ENCODE assay signal across 1 cellular context in genomic region chr10:69408318-69409175, GRCh38.
TF ChIP-seq lines count a peak whose summit lies in the region.

No MANE protein-coding gene starts in this region.

TF ChIP-seq in K562, 482 proteins besides CTCF, POLR2A, EP300 and RAD21 (continued from another document and continues in another):
- TF ChIP-seq RREB1 (CRISPR knock-in tag; IDR thresholded peaks at IDR 0.05) = no peak
- TF ChIP-seq BCOR (IDR thresholded peaks at IDR 0.05) = peak; percentile 88
- TF ChIP-seq YBX1 (IDR thresholded peaks at IDR 0.05) = no peak
- no peak for TF ChIP-seq CHD2 (IDR thresholded peaks at IDR 0.05; ENCODE audit: low read depth, low read length)
- TF ChIP-seq ZNF449 (CRISPR knock-in tag; IDR thresholded peaks at IDR 0.05) = no peak
- no peak for TF ChIP-seq RFX1 (IDR thresholded peaks at IDR 0.05)
- TF ChIP-seq ZNF197 (CRISPR knock-in tag; IDR thresholded peaks at IDR 0.05; ENCODE audit: low read depth) = no peak
- TF ChIP-seq EWSR1 (IDR thresholded peaks at IDR 0.05; ENCODE audit: borderline replicate concordance, low read depth, partially characterized antibody) = no peak
- no peak for TF ChIP-seq SAFB2 (IDR thresholded peaks at IDR 0.05; ENCODE audit: borderline replicate concordance, low read depth, low read length, severe bottlenecking)
- TF ChIP-seq ATF4 (CRISPR knock-in tag; IDR thresholded peaks at IDR 0.05) = no peak
- no peak for TF ChIP-seq ARID3B (CRISPR knock-in tag; IDR thresholded peaks at IDR 0.05; ENCODE audit: borderline replicate concordance)
- no peak for TF ChIP-seq SRSF1 (IDR thresholded peaks at IDR 0.05; ENCODE audit: low read depth, low read length)
- TF ChIP-seq ZSCAN32 (CRISPR knock-in tag; IDR thresholded peaks at IDR 0.05) = no peak
- no peak for TF ChIP-seq XRCC4 (IDR thresholded peaks at IDR 0.05; ENCODE audit: extremely low read depth, insufficient read depth, insufficient read length)
- peak; percentile 20 for TF ChIP-seq XRCC5 (IDR thresholded peaks at IDR 0.05; ENCODE audit: low read depth, low read length)
- TF ChIP-seq ZNF384 (IDR thresholded peaks at IDR 0.05; ENCODE audit: low read depth, low read length) = no peak; the same call in 1 of the 2 replicates
- no peak for TF ChIP-seq NFXL1 (CRISPR knock-in tag; IDR thresholded peaks at IDR 0.05)
- TF ChIP-seq NFE2L1 (tag; IDR thresholded peaks at IDR 0.05; ENCODE audit: borderline replicate concordance, low read depth) = no peak
- peak; percentile 46 for TF ChIP-seq SOX6 (IDR thresholded peaks at IDR 0.05)
- no peak for TF ChIP-seq RBM34 (IDR thresholded peaks at IDR 0.05; ENCODE audit: borderline replicate concordance, insufficient read depth, low read length)
- no peak for TF ChIP-seq COPS2 (conservative IDR thresholded peaks at IDR 0.05)
- no peak for TF ChIP-seq RNF219 (CRISPR knock-in tag; IDR thresholded peaks at IDR 0.05)
- no peak for TF ChIP-seq ZNF507 (tag; conservative IDR thresholded peaks at IDR 0.05)
- no peak for TF ChIP-seq ZNF398 (CRISPR knock-in tag; IDR thresholded peaks at IDR 0.05)
- no peak for TF ChIP-seq ZNF707 (CRISPR knock-in tag; conservative IDR thresholded peaks at IDR 0.05)
- TF ChIP-seq POLR3A (IDR thresholded peaks at IDR 0.05; ENCODE audit: borderline replicate concordance, extremely low read depth, insufficient read depth, insufficient read length) = no peak
- no peak for TF ChIP-seq ZNF282 (CRISPR knock-in tag; IDR thresholded peaks at IDR 0.05)
- no peak for TF ChIP-seq ELF2 (CRISPR knock-in tag; IDR thresholded peaks at IDR 0.05)
- peak in 1 of 2 experiments; percentile 57; a peak in 1 of 4 replicates for TF ChIP-seq SIN3A (IDR thresholded peaks at IDR 0.05; ENCODE audit: borderline replicate concordance in 2 of 2, control insufficient read depth in 1 of 2, low read depth in 2 of 2, low read length in 2 of 2)
- no peak for TF ChIP-seq GATAD2B (IDR thresholded peaks at IDR 0.05; ENCODE audit: borderline replicate concordance)
- TF ChIP-seq NONO (IDR thresholded peaks at IDR 0.05; ENCODE audit: low read depth in 2 of 2, low read length in 1 of 2) = no peak; a peak in 1 of 4 replicates
- no peak for TF ChIP-seq ZNF133 (CRISPR knock-in tag; IDR thresholded peaks at IDR 0.05)
- no peak for TF ChIP-seq TBL1XR1 (IDR thresholded peaks at IDR 0.05; ENCODE audit: low read length in 2 of 2)
- no peak for TF ChIP-seq DIDO1 (tag; IDR thresholded peaks at IDR 0.05; ENCODE audit: low read depth)
- TF ChIP-seq CBX8 (IDR thresholded peaks at IDR 0.05; ENCODE audit: borderline replicate concordance, extremely low read depth, low read depth, low read length, poor library complexity, severe bottlenecking) = no peak
- no peak for TF ChIP-seq KAT8 (IDR thresholded peaks at IDR 0.05; ENCODE audit: low read depth)
- TF ChIP-seq ZNF584 (CRISPR knock-in tag; IDR thresholded peaks at IDR 0.05; ENCODE audit: low read depth) = no peak
- TF ChIP-seq HOMEZ (CRISPR knock-in tag; IDR thresholded peaks at IDR 0.05) = no peak
- TF ChIP-seq STAT5B (CRISPR knock-in tag; IDR thresholded peaks at IDR 0.05) = no peak
- TF ChIP-seq TAF15 (IDR thresholded peaks at IDR 0.05; ENCODE audit: low read depth, low read length) = no peak
- no peak for TF ChIP-seq ESRRB (CRISPR knock-in tag; IDR thresholded peaks at IDR 0.05; ENCODE audit: borderline replicate concordance)
- peak; percentile 61 for TF ChIP-seq DMBX1 (CRISPR knock-in tag; IDR thresholded peaks at IDR 0.05; ENCODE audit: borderline replicate concordance)
- no peak for TF ChIP-seq MCM2 (IDR thresholded peaks at IDR 0.05; ENCODE audit: low read depth)
- peak; percentile 54 for TF ChIP-seq SMARCE1 (IDR thresholded peaks at IDR 0.05)
- TF ChIP-seq ZNF3 (CRISPR knock-in tag; IDR thresholded peaks at IDR 0.05) = no peak
- TF ChIP-seq ZC3H8 (IDR thresholded peaks at IDR 0.05) = no peak
- TF ChIP-seq ZBED1 (IDR thresholded peaks at IDR 0.05) = no peak
- TF ChIP-seq DDX20 (tag; IDR thresholded peaks at IDR 0.05; ENCODE audit: low read depth) = no peak
- no peak for TF ChIP-seq ZNF311 (CRISPR knock-in tag; IDR thresholded peaks at IDR 0.05)
- no peak for TF ChIP-seq SMAD1 (IDR thresholded peaks at IDR 0.05; ENCODE audit: low read depth, low read length, partially characterized antibody)
- TF ChIP-seq ZNF23 (CRISPR knock-in tag; IDR thresholded peaks at IDR 0.05) = no peak
- TF ChIP-seq JUN (IDR thresholded peaks at IDR 0.05; ENCODE audit: borderline replicate concordance, low read depth, low read length) = no peak; the same call in 1 of the 2 replicates
- TF ChIP-seq JUN (CRISPR knock-in tag; IDR thresholded peaks at IDR 0.05; ENCODE audit: borderline replicate concordance) = no peak
- TF ChIP-seq ZNF639 (CRISPR knock-in tag; conservative IDR thresholded peaks at IDR 0.05 in 1 of 2, IDR thresholded peaks at IDR 0.05 in 1 of 2) = peak in 1 of 2 experiments; percentile 61; a peak in 1 of 4 replicates
- TF ChIP-seq ZNF143 (CRISPR knock-in tag; IDR thresholded peaks at IDR 0.05) = no peak
- no peak for TF ChIP-seq OTX1 (CRISPR knock-in tag; IDR thresholded peaks at IDR 0.05)
- TF ChIP-seq KDM1A (IDR thresholded peaks at IDR 0.05) = peak in 1 of 2 experiments; percentile 59; a peak in 1 of 4 replicates
